ENCODE assay signal across 20 cellular contexts in the genomic region with DNA sequence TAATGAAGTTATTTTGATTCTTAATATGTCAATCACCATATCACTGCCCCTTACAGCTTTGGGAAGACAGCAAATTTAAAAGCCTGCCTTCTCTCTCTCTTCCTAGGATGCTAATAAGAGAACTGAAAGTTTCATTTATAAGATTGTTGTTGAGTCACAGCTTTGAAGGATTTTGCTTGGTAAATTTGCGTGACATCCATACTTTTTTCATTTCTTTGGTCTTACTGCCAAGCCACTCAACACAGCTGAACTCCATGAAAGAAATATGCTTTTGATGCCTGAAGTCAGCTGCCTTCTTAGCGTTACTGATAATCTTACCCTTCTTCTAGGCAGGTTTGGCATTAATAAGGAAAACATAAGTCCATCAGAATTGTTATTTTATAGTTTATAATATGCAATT.
DNase-seq lines count a peak whose midpoint lies in the region; ATAC-seq and TF ChIP-seq lines count a peak whose summit lies in the region.
"Had no signal": no experiment of that assay in that cellular context is flagged by ENCODE, and none has a peak within 500 bp of the region (broad histone marks: within the 10 kb centered on the region; RNA-seq: fewer than 3 reads in every experiment).

No MANE protein-coding gene starts in this region.

- TF ChIP-seq CTCF in Calu3 (IDR thresholded peaks at IDR 0.05; ENCODE audit: unreplicated experiment): no peak

- WGBS in GM23248 (ENCODE audit: low coverage in 1 of 2, low lambda C conversion rate in 2 of 2, missing lambda C conversion rate in 2 of 2), 2 experiments: 31% methylated on average over 2 of the region's 2 CpGs

- no peaks in the 10 kb centered on the region for H3K36me3 ChIP-seq in GM23248 (ENCODE audit: low read depth)
- H3K36me3 ChIP-seq: HAP-1, SJSA1 had no signal

- DNase-seq in GM23248 (peak; percentile 32), MV-4-11 (lab: John Stamatoyannopoulos, UW) (peak; percentile 60), amniotic epithelial cell (ENCODE audit: low read depth) (peak; percentile 26), myocyte (ENCODE audit: low read depth) (peak; percentile 61), EL (no peak), Calu3 (no peak)
- DNase-seq in stimulated activated naive CD4-positive, alpha-beta T cell (lab: John Stamatoyannopoulos, UW): no peak
- DNase-seq: DMS153, DND-41, GOT3, NCI-H1694, NCI-H2029 treated with DMSO at 0.1 percent for 48 hours, NCI-H526 treated with DMSO at 0.1 percent for 48 hours, PC-9, Right ventricle myocardium superior, RPMI8226 had no signal

- ATAC-seq in HG03432 (IDR thresholded peaks at IDR 0.05; ENCODE audit: unreplicated experiment): no peak

- no peaks in the 10 kb centered on the region for H3K36me3 Mint-ChIP-seq in Calu3 (ENCODE audit: insufficient read depth, unreplicated experiment)

- in situ Hi-C loops in GM23248 (cut with MboI): no loop called here

- H3F3A ChIP-seq in GM23248 (ENCODE audit: insufficient read depth): no peaks in the 10 kb centered on the region

- no peaks in the 10 kb centered on the region for H4K20me1 ChIP-seq in GM23248 (ENCODE audit: insufficient read depth)

- no peak overlapping the region for H3K27ac Mint-ChIP-seq in Calu3 (ENCODE audit: unreplicated experiment)

- intact Hi-C loops in Calu3 (cut with micrococcal nuclease; ENCODE audit: unreplicated experiment): no loop called here

- H3K4me3 ChIP-seq in GM23248: no peak overlapping the region
- H3K4me3 ChIP-seq: HAP-1, PC-9, SJSA1 had no signal

- no peaks in the 10 kb centered on the region for H3K27me3 ChIP-seq in GM23248 (replicated peaks; ENCODE audit: insufficient read depth)
- H3K27me3 ChIP-seq: SJSA1 had no signal

- no peaks in the 10 kb centered on the region for H3K27me3 Mint-ChIP-seq in Calu3 (ENCODE audit: unreplicated experiment)
- H3K27me3 Mint-ChIP-seq: IgD-negative memory B cell had no signal

- no peak overlapping the region for H2AFZ ChIP-seq in GM23248
- H2AFZ ChIP-seq: PC-9 had no signal

- no peaks in the 10 kb centered on the region for H3K9me3 ChIP-seq in GM23248 (ENCODE audit: low read depth)
- H3K9me3 ChIP-seq: HAP-1, SJSA1 had no signal

- H3K4me1 Mint-ChIP-seq in Calu3 (ENCODE audit: low read depth, unreplicated experiment): no peaks in the 10 kb centered on the region

- no peaks in the 10 kb centered on the region for H3K79me2 ChIP-seq in GM23248 (ENCODE audit: insufficient read depth)

- no peak overlapping the region for H3K27ac ChIP-seq in GM23248
- H3K27ac ChIP-seq: PC-9, SJSA1 had no signal

- H3K4me3 Mint-ChIP-seq in Calu3 (ENCODE audit: low read depth, unreplicated experiment): no peak overlapping the region
- H3K4me3 Mint-ChIP-seq: IgD-negative memory B cell had no signal

- no TSS peak for BruUV-seq in Calu3 (replicated peaks; lab: Mats Ljungman, UMichigan)

- no peak overlapping the region for H3K4me2 ChIP-seq in GM23248 (ENCODE audit: unreplicated experiment)
- H3K4me2 ChIP-seq: PC-9 had no signal

- H3K9ac ChIP-seq in GM23248: no peak overlapping the region

- no peaks in the 10 kb centered on the region for H3K9me2 ChIP-seq in GM23248 (ENCODE audit: insufficient read depth)

- no peaks in the 10 kb centered on the region for H3K9me3 Mint-ChIP-seq in Calu3 (ENCODE audit: low read depth, unreplicated experiment)
- H3K9me3 Mint-ChIP-seq: IgD-negative memory B cell had no signal

- CTCF ChIA-PET in Calu3 (lab: Charles Lee): no interaction called here

- 0 out of 2 replicates have a peak, but pooled peaks cover 5% of the 10 kb centered on the region for H3K4me1 ChIP-seq in GM23248 (ENCODE audit: insufficient read depth)
- H3K4me1 ChIP-seq: SJSA1 had no signal

Comparison
In these comparisons a context has a peak if more than half of its experiments do, and no peak if none do; other contexts are left out.
1. DNase-seq: peak in GM23248 (single experiment), MV-4-11 (single experiment), amniotic epithelial cell (single experiment) and myocyte (single experiment); none in EL (single experiment), Calu3 (single experiment) and stimulated activated naive CD4-positive, alpha-beta T cell (0 of 6).